Comparison of ENCODE assay signal across 30 cellular contexts in the genomic region with DNA sequence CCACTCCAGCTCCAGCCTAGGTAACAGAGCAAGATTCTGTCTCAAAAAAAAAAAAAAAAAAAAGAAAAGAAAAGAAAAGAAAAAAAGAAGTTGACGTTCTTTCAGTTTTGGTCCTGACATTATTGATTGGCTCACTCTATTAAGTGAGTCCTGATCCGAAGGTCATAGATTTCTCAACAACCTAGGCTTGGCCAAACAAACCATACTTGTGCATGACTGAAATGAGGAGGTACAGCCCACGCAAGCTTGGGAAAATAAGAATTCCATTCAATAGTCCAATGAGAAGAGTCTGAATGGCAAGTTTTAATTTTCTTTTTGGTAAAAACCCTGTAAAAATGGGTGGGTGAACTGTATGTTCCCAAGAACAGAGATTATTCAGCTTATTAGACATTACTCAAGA. TPM values are rescaled to one million over a fixed set of nuclear protein-coding genes. Genes with fewer than 3 reads are reported as not detected.
"Had no signal": no experiment of that assay in that cellular context is flagged by ENCODE, and none has a peak within 500 bp of the region (broad histone marks: within the 10 kb centered on the region; RNA-seq: fewer than 3 reads in every experiment).

No MANE protein-coding gene starts in this region.

- ATAC-seq: natural killer cell; psoas muscle; right cardiac atrium; sciatic nerve; stimulated activated memory B cell treated with anti-CD40 and anti-IgM and Interleukin-4, amounts not matched to agents 10 μg/mL and 1 μg/mL and 100 μg/mL, for 72 hours; stimulated activated naive CD8-positive, alpha-beta T cell treated with anti-CD3 and anti-CD28 coated beads, Interleukin-15, amount 100 ng/mL, for 72 hours; stimulated activated naive CD8-positive, alpha-beta T cell treated with anti-CD3 and anti-CD28 coated beads, Interleukin-15, Interleukin-2, amounts not matched to agents 100 U/mL and 50 U/mL, for 24 hours; upper lobe of right lung had no signal

- H3K27me3 ChIP-seq: ovary, testis had no signal

- H3K4me1 ChIP-seq: parathyroid adenoma, psoas muscle, testis, uterus had no signal

- H3K27ac ChIP-seq: neural progenitor cell, ovary, parathyroid adenoma, psoas muscle, skin epidermis, spleen, suprapubic skin, testis, tibial artery, transverse colon, upper lobe of right lung, uterus had no signal

- DNase-seq: natural killer cell; occipital lobe; ovary; posterior cingulate gyrus; psoas muscle; right cardiac atrium; spleen; stimulated activated CD4-positive, alpha-beta T cell treated with anti-CD3 and anti-CD28 coated beads, Interleukin-12 subunit alpha, Interleukin-12 subunit beta, amount 100 ng/mL, for 4 hours; stimulated activated CD4-positive, alpha-beta T cell treated with anti-CD3 and anti-CD28 coated beads, Interleukin-1b, Interleukin-23, amount 100 ng/mL, for 48 hours; stimulated activated CD4-positive, alpha-beta T cell treated with anti-CD3 and anti-CD28 coated beads, Interleukin-4, amount 100 ng/mL, for 1 hour; stimulated activated CD4-positive, alpha-beta T cell treated with anti-CD3 and anti-CD28 coated beads, Interleukin-4, amount 100 ng/mL, for 4 hours; stimulated activated CD8-positive, alpha-beta memory T cell treated with anti-CD3 and anti-CD28 coated beads, Interleukin-4, amount 100 ng/mL, for 48 hours; stimulated activated naive CD4-positive, alpha-beta T cell; stimulated activated naive CD8-positive, alpha-beta T cell treated with anti-CD3 and anti-CD28 coated beads, Interleukin-15, amount 100 ng/mL, for 72 hours; stimulated activated naive CD8-positive, alpha-beta T cell treated with anti-CD3 and anti-CD28 coated beads, Interleukin-15, Interleukin-2, amounts not matched to agents 100 U/mL and 50 U/mL, for 24 hours; substantia nigra; testis; tibial artery; transverse colon; upper lobe of right lung; uterus had no signal

- H3K36me3 ChIP-seq: neural progenitor cell, ovary, spleen, suprapubic skin, tibial artery, transverse colon, upper lobe of right lung, uterus had no signal

- H3K4me3 ChIP-seq: neural progenitor cell, ovary, psoas muscle, skin epidermis, smooth muscle cell, spleen, suprapubic skin, testis, tibial artery, transverse colon, upper lobe of right lung, uterus had no signal

- H3K9ac ChIP-seq: neural progenitor cell, parathyroid adenoma had no signal

- H3K9me3 ChIP-seq: ovary, psoas muscle, suprapubic skin, testis, transverse colon, upper lobe of right lung, uterus had no signal

RNA-seq across cellular contexts. Expression of a gene that starts 3.2 kb away (rescaled TPM):
- total RNA-seq: natural killer cell, osteoblast, renal cortical epithelial cell, smooth muscle cell, suprapubic skin, transverse colon, upper lobe of right lung, uterus had no signal
- polyA plus RNA-seq: smooth muscle cell had no signal
